Comparison of ENCODE assay signal across 8 cellular contexts in genomic region chr2:128321784-128322650, GRCh38. TPM values are rescaled to one million over a fixed set of nuclear protein-coding genes. Genes with fewer than 3 reads are reported as not detected.
DNase-seq lines count a peak whose midpoint lies in the region; ATAC-seq, FAIRE-seq and TF ChIP-seq lines count a peak whose summit lies in the region.

No MANE protein-coding gene starts in this region.

- H3K79me2 ChIP-seq in keratinocyte (ENCODE audit: control insufficient read depth, insufficient read depth, low read length) = peaks cover 8% of the 10 kb centered on the region

- H3K4me3 ChIP-seq in WERI-Rb-1 (ENCODE audit: low read depth, low read length) (peak overlapping the region; percentile 49), bronchial epithelial cell (ENCODE audit: low read depth, low read length) (peak overlapping the region; percentile 54), keratinocyte (ENCODE audit: control insufficient read depth in 2 of 3, extremely low read depth in 1 of 3, insufficient read depth in 2 of 3, low read depth in 1 of 3, low read length in 3 of 3) (peak overlapping the region; percentile 43 to 63 (median 62))

- H2AFZ ChIP-seq in keratinocyte (ENCODE audit: control insufficient read depth, low read length) = peak overlapping the region; percentile 74

- H3K4me2 ChIP-seq in keratinocyte (ENCODE audit: control insufficient read depth, extremely low read depth, insufficient read depth, low read depth, low read length) = peak overlapping the region; percentile 79

- DNase-seq in 8988T (peak; percentile 97), NCI-H2107 (lab: John Stamatoyannopoulos, UW) (peak; percentile 47), WERI-Rb-1 (peak; percentile 82), bronchial epithelial cell (ENCODE audit: low read depth) (peak; percentile 50), keratinocyte (ENCODE audit: low read depth, low spot score) (no peak)
- peak; percentile 57 to 78 (median 73) for DNase-seq in stimulated activated CD4-positive, alpha-beta T cell treated with anti-CD3 and anti-CD28 coated beads, Interleukin-12 subunit alpha, Interleukin-12 subunit beta, amount 100 ng/mL, for 48 hours (ENCODE audit: low read depth in 2 of 3, low spot score in 1 of 3)

- H3K27me3 ChIP-seq in WERI-Rb-1 (ENCODE audit: insufficient read depth, low read depth, severe bottlenecking) = no peaks in the 10 kb centered on the region
- no peaks in the 10 kb centered on the region for H3K27me3 ChIP-seq in bronchial epithelial cell (ENCODE audit: control insufficient read depth, insufficient read depth, low read length)
- H3K27me3 ChIP-seq in keratinocyte (ENCODE audit: control insufficient read depth, extremely low read depth, insufficient read depth, low read length) = no peaks in the 10 kb centered on the region

- H3K9ac ChIP-seq in keratinocyte (ENCODE audit: control insufficient read depth, extremely low read depth, insufficient read depth, low read length) = peak overlapping the region; percentile 78

- TF ChIP-seq CTCF in WERI-Rb-1 (IDR thresholded peaks at IDR 0.05; ENCODE audit: low read depth, low read length) = peak; percentile 80
- TF ChIP-seq CTCF in bronchial epithelial cell (IDR thresholded peaks at IDR 0.05; ENCODE audit: insufficient read depth, low read length, severe bottlenecking) = peak; percentile 74
- peak; percentile 70 to 83 (median 74) for TF ChIP-seq CTCF in keratinocyte (optimal IDR thresholded peaks at IDR 0.05 in 1 of 3, IDR thresholded peaks at IDR 0.05 in 1 of 3, conservative IDR thresholded peaks at IDR 0.05 in 1 of 3; ENCODE audit: extremely low read depth in 1 of 3, insufficient read depth in 2 of 3, low read length in 3 of 3)

- no peak for FAIRE-seq in bronchial epithelial cell (lab: Jason Lieb, UNC)
- no peak for FAIRE-seq in keratinocyte (lab: Jason Lieb, UNC)

- dilution Hi-C loops in keratinocyte (cut with MboI; ENCODE audit: extremely low pct_ligation_motif_present, low sequenced_read_pairs) = no loop called here

- H3K4me1 ChIP-seq in keratinocyte (ENCODE audit: control insufficient read depth, extremely low read depth, insufficient read depth, low read length) = peaks cover 4% of the 10 kb centered on the region

- H3K36me3 ChIP-seq in WERI-Rb-1 (no peaks in the 10 kb centered on the region; the same call in 1 of the 2 replicates), bronchial epithelial cell (ENCODE audit: control insufficient read depth, insufficient read depth, low read length) (no peaks in the 10 kb centered on the region), keratinocyte (ENCODE audit: control insufficient read depth in 2 of 2, extremely low read depth in 1 of 2, insufficient read depth in 2 of 2, low read length in 2 of 2) (no peaks in the 10 kb centered on the region)

- H3K27ac ChIP-seq in WERI-Rb-1 (peak overlapping the region; percentile 43; the same call in 1 of the 2 replicates), keratinocyte (ENCODE audit: control insufficient read depth, insufficient read depth, low read length) (peak overlapping the region; percentile 62)

- peaks cover 3% of the 10 kb centered on the region for H4K20me1 ChIP-seq in keratinocyte (ENCODE audit: control insufficient read depth, extremely low read depth, insufficient read depth, low read length)

- H3K9me1 ChIP-seq in keratinocyte (ENCODE audit: control insufficient read depth, extremely low read depth, insufficient read depth, low read length) = no peaks in the 10 kb centered on the region

- peak; percentile 42 for TF ChIP-seq POLR2A in GM18505 (IDR thresholded peaks at IDR 0.05; ENCODE audit: borderline replicate concordance, extremely low read depth, insufficient read depth, insufficient read length)

- ATAC-seq in GM18505 (IDR thresholded peaks at IDR 0.05; ENCODE audit: unreplicated experiment) (peak; percentile 43), HG02943 (IDR thresholded peaks at IDR 0.05; ENCODE audit: low read depth, unreplicated experiment) (peak; percentile 45)

- no peaks in the 10 kb centered on the region for H3K9me3 ChIP-seq in WERI-Rb-1 (ENCODE audit: severe bottlenecking)
- no peaks in the 10 kb centered on the region for H3K9me3 ChIP-seq in keratinocyte (ENCODE audit: control insufficient read depth, low read depth, low read length)

RNA-seq across cellular contexts. Expression of gene HS6ST1, which starts 3.3 kb away (rescaled TPM):
- 19.2 and 21.3 TPM in 2 replicates for total RNA-seq in bronchial epithelial cell
- polyA plus RNA-seq in keratinocyte = 6.3 to 10.1 TPM (median 9.2 TPM) in 3 replicates
- 6.5 TPM for polyA plus RNA-seq in keratinocyte (2011; ENCODE audit: low read depth)
- 4.5 and 10.8 TPM in 2 replicates for polyA plus RNA-seq in keratinocyte (2011; cell fraction: cytosol; rRNA removed)
- polyA plus RNA-seq in keratinocyte (2011; cell fraction: nucleus; rRNA removed) = 11.0 and 15.0 TPM in 2 replicates
- polyA plus RNA-seq in keratinocyte (2012; ENCODE audit: low replicate concordance) = 11.0 and 20.8 TPM in 2 replicates
- polyA minus RNA-seq in keratinocyte = 10.4 to 23.9 TPM (median 14.1 TPM) in 3 replicates
- 30.3 TPM for polyA minus RNA-seq in keratinocyte (2011; cell fraction: cytosol; rRNA and poly(A)+ RNA removed)
- 17.5 and 18.5 TPM in 2 replicates for polyA minus RNA-seq in keratinocyte (2011; cell fraction: nucleus; rRNA and poly(A)+ RNA removed)
